In genomic region chr9:76200315-76200714, GRCh38 we compare ENCODE assay signal across 27 cellular contexts.
"Had no signal": no experiment of that assay in that cellular context is flagged by ENCODE, and none has a peak within 500 bp of the region (broad histone marks: within the 10 kb centered on the region; RNA-seq: fewer than 3 reads in every experiment).

No MANE protein-coding gene starts in this region.

- H3K27ac ChIP-seq: gastroesophageal sphincter, hepatocyte, neutrophil, prostate gland, sigmoid colon, thyroid gland had no signal

- H3K4me3 ChIP-seq: gastroesophageal sphincter, hepatocyte, mucosa of descending colon, prostate gland, sigmoid colon, smooth muscle cell, thyroid gland had no signal

- H3K4me1 ChIP-seq: gastroesophageal sphincter, prostate gland, sigmoid colon, thyroid gland had no signal

- H3K27me3 ChIP-seq: gastroesophageal sphincter, hepatocyte, neutrophil, sigmoid colon, thyroid gland had no signal

- H3K9me3 ChIP-seq: gastroesophageal sphincter, mucosa of descending colon, neutrophil, prostate gland, sigmoid colon, thyroid gland had no signal

- H3K36me3 ChIP-seq: gastroesophageal sphincter, neutrophil, prostate gland, sigmoid colon, thyroid gland had no signal

- ATAC-seq: activated CD4-positive, alpha-beta T cell treated with anti-CD3 and anti-CD28 coated beads for 36 hours; activated CD8-positive, alpha-beta memory T cell treated with anti-CD3 and anti-CD28 coated beads, Interleukin-2, amount 10 ng/mL, durations not matched to agents 7 days and 5 days; activated CD8-positive, alpha-beta T cell treated with anti-CD3 and anti-CD28 coated beads, Interleukin-2, amount 10 ng/mL, durations not matched to agents 7 days and 5 days; esophagus mucosa; gastroesophageal sphincter; left cardiac atrium; left ventricle myocardium superior; mucosa of descending colon; stimulated activated memory B cell treated with anti-CD40 and anti-IgM and Interleukin-4, amounts not matched to agents 10 μg/mL and 1 μg/mL and 100 μg/mL, for 72 hours; stimulated activated naive CD8-positive, alpha-beta T cell treated with anti-CD3 and anti-CD28 coated beads, Interleukin-15, amount 100 ng/mL, for 72 hours had no signal

- DNase-seq: activated CD4-positive, alpha-beta T cell treated with anti-CD3 and anti-CD28 coated beads for 36 hours; activated CD4-positive, CD25-positive, alpha-beta regulatory T cell; activated CD8-positive, alpha-beta memory T cell treated with anti-CD3 and anti-CD28 coated beads, Interleukin-2, amount 10 ng/mL, durations not matched to agents 7 days and 5 days; activated CD8-positive, alpha-beta T cell treated with anti-CD3 and anti-CD28 coated beads, Interleukin-2, amount 10 ng/mL, durations not matched to agents 7 days and 5 days; activated T-cell treated with anti-CD3 and anti-CD28 coated beads, Interleukin-2, amount 50 U/mL, for 48 hours; anterior cingulate cortex; cortex of kidney; endodermal cell; left cardiac atrium; left ventricle myocardium superior; mucosa of descending colon; naive B cell; nephron progenitor cell; sigmoid colon; stimulated activated CD4-positive, alpha-beta T cell treated with anti-CD3 and anti-CD28 coated beads, Interleukin-1b, Interleukin-23, amount 100 ng/mL, for 48 hours; stimulated activated CD4-positive, alpha-beta T cell treated with anti-CD3 and anti-CD28 coated beads, Interleukin-4, amount 100 ng/mL, for 4 hours; stimulated activated CD8-positive, alpha-beta memory T cell treated with anti-CD3 and anti-CD28 coated beads, Interleukin-4, amount 100 ng/mL, for 48 hours; stimulated activated naive CD8-positive, alpha-beta T cell treated with anti-CD3 and anti-CD28 coated beads, Interleukin-15, amount 100 ng/mL, for 72 hours; substantia nigra had no signal
